ENCODE assay signal across 1 cellular context in the genomic region with DNA sequence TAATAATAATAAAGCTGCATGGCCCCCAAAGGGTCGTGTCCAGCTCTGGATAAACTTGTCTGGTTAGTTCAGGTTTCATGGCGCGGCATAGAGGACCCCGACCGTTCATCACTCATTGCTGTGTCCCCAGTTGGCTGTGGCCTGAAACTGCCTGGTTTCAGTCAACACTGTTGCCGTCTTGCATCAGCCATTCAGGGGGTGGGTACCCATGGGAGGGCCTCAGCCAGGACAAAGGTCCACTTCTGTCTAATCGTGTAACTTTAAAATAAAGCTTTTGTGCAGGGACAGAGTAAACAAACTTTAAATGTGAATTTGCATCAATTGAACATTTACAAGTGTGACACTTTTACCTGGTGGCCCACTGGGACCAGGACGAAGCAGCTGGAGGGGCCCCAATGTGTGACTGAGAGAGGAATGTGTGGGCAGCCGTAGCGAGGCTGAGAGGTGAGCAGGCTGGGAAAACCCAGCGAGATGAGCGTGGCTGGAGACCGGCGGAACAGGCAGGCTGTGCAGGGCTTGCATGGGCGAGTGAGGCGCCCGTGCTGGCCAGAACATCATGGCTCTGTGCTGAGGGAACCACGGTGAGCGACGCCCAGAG.
TF ChIP-seq lines count a peak whose summit lies in the region.

No MANE protein-coding gene starts in this region.

TF ChIP-seq in HepG2, 621 proteins besides CTCF, POLR2A, EP300 and RAD21 (continued from another document and continues in another):
- TF ChIP-seq, protein P1, sequence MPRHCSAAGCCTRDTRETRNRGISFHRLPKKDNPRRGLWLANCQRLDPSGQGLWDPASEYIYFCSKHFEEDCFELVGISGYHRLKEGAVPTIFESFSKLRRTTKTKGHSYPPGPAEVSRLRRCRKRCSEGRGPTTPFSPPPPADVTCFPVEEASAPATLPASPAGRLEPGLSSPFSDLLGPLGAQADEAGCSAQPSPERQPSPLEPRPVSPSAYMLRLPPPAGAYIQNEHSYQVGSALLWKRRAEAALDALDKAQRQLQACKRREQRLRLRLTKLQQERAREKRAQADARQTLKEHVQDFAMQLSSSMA (CRISPR knock-in tag; IDR thresholded peaks at IDR 0.05): peak; percentile 75; the same call in 1 of the 2 replicates
- TF ChIP-seq, protein P2, sequence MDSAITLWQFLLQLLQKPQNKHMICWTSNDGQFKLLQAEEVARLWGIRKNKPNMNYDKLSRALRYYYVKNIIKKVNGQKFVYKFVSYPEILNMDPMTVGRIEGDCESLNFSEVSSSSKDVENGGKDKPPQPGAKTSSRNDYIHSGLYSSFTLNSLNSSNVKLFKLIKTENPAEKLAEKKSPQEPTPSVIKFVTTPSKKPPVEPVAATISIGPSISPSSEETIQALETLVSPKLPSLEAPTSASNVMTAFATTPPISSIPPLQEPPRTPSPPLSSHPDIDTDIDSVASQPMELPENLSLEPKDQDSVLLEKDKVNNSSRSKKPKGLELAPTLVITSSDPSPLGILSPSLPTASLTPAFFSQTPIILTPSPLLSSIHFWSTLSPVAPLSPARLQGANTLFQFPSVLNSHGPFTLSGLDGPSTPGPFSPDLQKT (CRISPR knock-in tag; IDR thresholded peaks at IDR 0.05; ENCODE audit: borderline replicate concordance): no peak; the same call in 1 of the 2 replicates
- TF ChIP-seq TAF15 (IDR thresholded peaks at IDR 0.05; ENCODE audit: low read depth, low read length, poor library complexity, severe bottlenecking) (peak; percentile 85), NFE2L1 (CRISPR knock-in tag; IDR thresholded peaks at IDR 0.05; ENCODE audit: borderline replicate concordance) (0 out of 2 replicates have a peak, but pooled peaks have one; percentile 28), NCOA2 (CRISPR knock-in tag; IDR thresholded peaks at IDR 0.05) (peak; percentile 90), ZBTB1 (CRISPR knock-in tag; IDR thresholded peaks at IDR 0.05; ENCODE audit: borderline replicate concordance) (no peak), ZNF460 (CRISPR knock-in tag; IDR thresholded peaks at IDR 0.05; ENCODE audit: borderline replicate concordance) (no peak; the same call in 1 of the 2 replicates), RNF2 (conservative IDR thresholded peaks at IDR 0.05; ENCODE audit: low read depth) (peak; percentile 76; the same call in 1 of the 2 replicates), MYNN (CRISPR knock-in tag; IDR thresholded peaks at IDR 0.05; ENCODE audit: low read depth) (0 out of 2 replicates have a peak, but pooled peaks have one; percentile 58), ZBTB38 (CRISPR knock-in tag; IDR thresholded peaks at IDR 0.05) (peak; percentile 91), EZH2 (conservative IDR thresholded peaks at IDR 0.05; ENCODE audit: low read depth, low read length) (no peak), HOXA3 (CRISPR knock-in tag; IDR thresholded peaks at IDR 0.05) (peak; percentile 84), ZNF331 (CRISPR knock-in tag; IDR thresholded peaks at IDR 0.05) (peak; percentile 90), TARDBP (CRISPR knock-in tag; IDR thresholded peaks at IDR 0.05) (peak; percentile 95), ZNF83 (CRISPR knock-in tag; IDR thresholded peaks at IDR 0.05; ENCODE audit: borderline replicate concordance) (0 out of 2 replicates have a peak, but pooled peaks have one; percentile 25), SYNCRIP (IDR thresholded peaks at IDR 0.05; ENCODE audit: insufficient read depth, low read depth, low read length) (no peak), ZSCAN9 (CRISPR knock-in tag; IDR thresholded peaks at IDR 0.05; ENCODE audit: borderline replicate concordance) (peak; percentile 94), ZFP36L1 (CRISPR knock-in tag; IDR thresholded peaks at IDR 0.05) (peak; percentile 91), ZNF746 (CRISPR knock-in tag; IDR thresholded peaks at IDR 0.05) (peak; percentile 96), FOXC1 (CRISPR knock-in tag; IDR thresholded peaks at IDR 0.05; ENCODE audit: borderline replicate concordance) (peak; percentile 93), ZNF556 (CRISPR knock-in tag; IDR thresholded peaks at IDR 0.05; ENCODE audit: borderline replicate concordance) (peak; percentile 64; the same call in 1 of the 2 replicates), ZNF274 (CRISPR knock-in tag; IDR thresholded peaks at IDR 0.05) (peak; percentile 87), PPARG (CRISPR knock-in tag; conservative IDR thresholded peaks at IDR 0.05) (peak; percentile 65), ZNF264 (CRISPR knock-in tag; IDR thresholded peaks at IDR 0.05) (peak; percentile 56; the same call in 1 of the 2 replicates), ZNF674 (CRISPR knock-in tag; IDR thresholded peaks at IDR 0.05; ENCODE audit: low read depth) (0 out of 2 replicates have a peak, but pooled peaks have one; percentile 64), HHEX (CRISPR knock-in tag; IDR thresholded peaks at IDR 0.05) (no peak), ERF (CRISPR knock-in tag; IDR thresholded peaks at IDR 0.05) (peak; percentile 65)
- TF ChIP-seq, protein P3, sequence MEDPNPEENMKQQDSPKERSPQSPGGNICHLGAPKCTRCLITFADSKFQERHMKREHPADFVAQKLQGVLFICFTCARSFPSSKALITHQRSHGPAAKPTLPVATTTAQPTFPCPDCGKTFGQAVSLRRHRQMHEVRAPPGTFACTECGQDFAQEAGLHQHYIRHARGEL (CRISPR knock-in tag; IDR thresholded peaks at IDR 0.05): no peak
- TF ChIP-seq, protein P4, sequence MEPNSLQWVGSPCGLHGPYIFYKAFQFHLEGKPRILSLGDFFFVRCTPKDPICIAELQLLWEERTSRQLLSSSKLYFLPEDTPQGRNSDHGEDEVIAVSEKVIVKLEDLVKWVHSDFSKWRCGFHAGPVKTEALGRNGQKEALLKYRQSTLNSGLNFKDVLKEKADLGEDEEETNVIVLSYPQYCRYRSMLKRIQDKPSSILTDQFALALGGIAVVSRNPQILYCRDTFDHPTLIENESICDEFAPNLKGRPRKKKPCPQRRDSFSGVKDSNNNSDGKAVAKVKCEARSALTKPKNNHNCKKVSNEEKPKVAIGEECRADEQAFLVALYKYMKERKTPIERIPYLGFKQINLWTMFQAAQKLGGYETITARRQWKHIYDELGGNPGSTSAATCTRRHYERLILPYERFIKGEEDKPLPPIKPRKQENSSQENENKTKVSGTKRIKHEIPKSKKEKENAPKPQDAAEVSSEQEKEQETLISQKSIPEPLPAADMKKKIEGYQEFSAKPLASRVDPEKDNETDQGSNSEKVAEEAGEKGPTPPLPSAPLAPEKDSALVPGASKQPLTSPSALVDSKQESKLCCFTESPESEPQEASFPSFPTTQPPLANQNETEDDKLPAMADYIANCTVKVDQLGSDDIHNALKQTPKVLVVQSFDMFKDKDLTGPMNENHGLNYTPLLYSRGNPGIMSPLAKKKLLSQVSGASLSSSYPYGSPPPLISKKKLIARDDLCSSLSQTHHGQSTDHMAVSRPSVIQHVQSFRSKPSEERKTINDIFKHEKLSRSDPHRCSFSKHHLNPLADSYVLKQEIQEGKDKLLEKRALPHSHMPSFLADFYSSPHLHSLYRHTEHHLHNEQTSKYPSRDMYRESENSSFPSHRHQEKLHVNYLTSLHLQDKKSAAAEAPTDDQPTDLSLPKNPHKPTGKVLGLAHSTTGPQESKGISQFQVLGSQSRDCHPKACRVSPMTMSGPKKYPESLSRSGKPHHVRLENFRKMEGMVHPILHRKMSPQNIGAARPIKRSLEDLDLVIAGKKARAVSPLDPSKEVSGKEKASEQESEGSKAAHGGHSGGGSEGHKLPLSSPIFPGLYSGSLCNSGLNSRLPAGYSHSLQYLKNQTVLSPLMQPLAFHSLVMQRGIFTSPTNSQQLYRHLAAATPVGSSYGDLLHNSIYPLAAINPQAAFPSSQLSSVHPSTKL (CRISPR knock-in tag; IDR thresholded peaks at IDR 0.05): peak; percentile 82
- TF ChIP-seq, protein P5, sequence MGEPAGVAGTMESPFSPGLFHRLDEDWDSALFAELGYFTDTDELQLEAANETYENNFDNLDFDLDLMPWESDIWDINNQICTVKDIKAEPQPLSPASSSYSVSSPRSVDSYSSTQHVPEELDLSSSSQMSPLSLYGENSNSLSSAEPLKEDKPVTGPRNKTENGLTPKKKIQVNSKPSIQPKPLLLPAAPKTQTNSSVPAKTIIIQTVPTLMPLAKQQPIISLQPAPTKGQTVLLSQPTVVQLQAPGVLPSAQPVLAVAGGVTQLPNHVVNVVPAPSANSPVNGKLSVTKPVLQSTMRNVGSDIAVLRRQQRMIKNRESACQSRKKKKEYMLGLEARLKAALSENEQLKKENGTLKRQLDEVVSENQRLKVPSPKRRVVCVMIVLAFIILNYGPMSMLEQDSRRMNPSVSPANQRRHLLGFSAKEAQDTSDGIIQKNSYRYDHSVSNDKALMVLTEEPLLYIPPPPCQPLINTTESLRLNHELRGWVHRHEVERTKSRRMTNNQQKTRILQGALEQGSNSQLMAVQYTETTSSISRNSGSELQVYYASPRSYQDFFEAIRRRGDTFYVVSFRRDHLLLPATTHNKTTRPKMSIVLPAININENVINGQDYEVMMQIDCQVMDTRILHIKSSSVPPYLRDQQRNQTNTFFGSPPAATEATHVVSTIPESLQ (CRISPR knock-in tag; conservative IDR thresholded peaks at IDR 0.05): 0 out of 2 replicates have a peak, but pooled peaks have one; percentile 22
- TF ChIP-seq, protein P6, sequence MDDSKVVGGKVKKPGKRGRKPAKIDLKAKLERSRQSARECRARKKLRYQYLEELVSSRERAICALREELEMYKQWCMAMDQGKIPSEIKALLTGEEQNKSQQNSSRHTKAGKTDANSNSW (CRISPR knock-in tag; IDR thresholded peaks at IDR 0.05; ENCODE audit: borderline replicate concordance): no peak
- TF ChIP-seq, protein P7, sequence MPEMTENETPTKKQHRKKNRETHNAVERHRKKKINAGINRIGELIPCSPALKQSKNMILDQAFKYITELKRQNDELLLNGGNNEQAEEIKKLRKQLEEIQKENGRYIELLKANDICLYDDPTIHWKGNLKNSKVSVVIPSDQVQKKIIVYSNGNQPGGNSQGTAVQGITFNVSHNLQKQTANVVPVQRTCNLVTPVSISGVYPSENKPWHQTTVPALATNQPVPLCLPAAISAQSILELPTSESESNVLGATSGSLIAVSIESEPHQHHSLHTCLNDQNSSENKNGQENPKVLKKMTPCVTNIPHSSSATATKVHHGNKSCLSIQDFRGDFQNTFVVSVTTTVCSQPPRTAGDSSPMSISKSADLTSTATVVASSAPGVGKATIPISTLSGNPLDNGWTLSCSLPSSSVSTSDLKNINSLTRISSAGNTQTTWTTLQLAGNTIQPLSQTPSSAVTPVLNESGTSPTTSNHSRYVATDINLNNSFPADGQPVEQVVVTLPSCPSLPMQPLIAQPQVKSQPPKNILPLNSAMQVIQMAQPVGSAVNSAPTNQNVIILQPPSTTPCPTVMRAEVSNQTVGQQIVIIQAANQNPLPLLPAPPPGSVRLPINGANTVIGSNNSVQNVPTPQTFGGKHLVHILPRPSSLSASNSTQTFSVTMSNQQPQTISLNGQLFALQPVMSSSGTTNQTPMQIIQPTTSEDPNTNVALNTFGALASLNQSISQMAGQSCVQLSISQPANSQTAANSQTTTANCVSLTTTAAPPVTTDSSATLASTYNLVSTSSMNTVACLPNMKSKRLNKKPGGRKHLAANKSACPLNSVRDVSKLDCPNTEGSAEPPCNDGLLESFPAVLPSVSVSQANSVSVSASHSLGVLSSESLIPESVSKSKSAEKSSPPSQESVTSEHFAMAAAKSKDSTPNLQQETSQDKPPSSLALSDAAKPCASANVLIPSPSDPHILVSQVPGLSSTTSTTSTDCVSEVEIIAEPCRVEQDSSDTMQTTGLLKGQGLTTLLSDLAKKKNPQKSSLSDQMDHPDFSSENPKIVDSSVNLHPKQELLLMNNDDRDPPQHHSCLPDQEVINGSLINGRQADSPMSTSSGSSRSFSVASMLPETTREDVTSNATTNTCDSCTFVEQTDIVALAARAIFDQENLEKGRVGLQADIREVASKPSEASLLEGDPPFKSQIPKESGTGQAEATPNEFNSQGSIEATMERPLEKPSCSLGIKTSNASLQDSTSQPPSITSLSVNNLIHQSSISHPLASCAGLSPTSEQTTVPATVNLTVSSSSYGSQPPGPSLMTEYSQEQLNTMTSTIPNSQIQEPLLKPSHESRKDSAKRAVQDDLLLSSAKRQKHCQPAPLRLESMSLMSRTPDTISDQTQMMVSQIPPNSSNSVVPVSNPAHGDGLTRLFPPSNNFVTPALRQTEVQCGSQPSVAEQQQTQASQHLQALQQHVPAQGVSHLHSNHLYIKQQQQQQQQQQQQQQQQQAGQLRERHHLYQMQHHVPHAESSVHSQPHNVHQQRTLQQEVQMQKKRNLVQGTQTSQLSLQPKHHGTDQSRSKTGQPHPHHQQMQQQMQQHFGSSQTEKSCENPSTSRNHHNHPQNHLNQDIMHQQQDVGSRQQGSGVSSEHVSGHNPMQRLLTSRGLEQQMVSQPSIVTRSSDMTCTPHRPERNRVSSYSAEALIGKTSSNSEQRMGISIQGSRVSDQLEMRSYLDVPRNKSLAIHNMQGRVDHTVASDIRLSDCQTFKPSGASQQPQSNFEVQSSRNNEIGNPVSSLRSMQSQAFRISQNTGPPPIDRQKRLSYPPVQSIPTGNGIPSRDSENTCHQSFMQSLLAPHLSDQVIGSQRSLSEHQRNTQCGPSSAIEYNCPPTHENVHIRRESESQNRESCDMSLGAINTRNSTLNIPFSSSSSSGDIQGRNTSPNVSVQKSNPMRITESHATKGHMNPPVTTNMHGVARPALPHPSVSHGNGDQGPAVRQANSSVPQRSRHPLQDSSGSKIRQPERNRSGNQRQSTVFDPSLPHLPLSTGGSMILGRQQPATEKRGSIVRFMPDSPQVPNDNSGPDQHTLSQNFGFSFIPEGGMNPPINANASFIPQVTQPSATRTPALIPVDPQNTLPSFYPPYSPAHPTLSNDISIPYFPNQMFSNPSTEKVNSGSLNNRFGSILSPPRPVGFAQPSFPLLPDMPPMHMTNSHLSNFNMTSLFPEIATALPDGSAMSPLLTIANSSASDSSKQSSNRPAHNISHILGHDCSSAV (CRISPR knock-in tag; IDR thresholded peaks at IDR 0.05; ENCODE audit: borderline replicate concordance): 0 out of 2 replicates have a peak, but pooled peaks have one; percentile 47
- TF ChIP-seq, protein P8, sequence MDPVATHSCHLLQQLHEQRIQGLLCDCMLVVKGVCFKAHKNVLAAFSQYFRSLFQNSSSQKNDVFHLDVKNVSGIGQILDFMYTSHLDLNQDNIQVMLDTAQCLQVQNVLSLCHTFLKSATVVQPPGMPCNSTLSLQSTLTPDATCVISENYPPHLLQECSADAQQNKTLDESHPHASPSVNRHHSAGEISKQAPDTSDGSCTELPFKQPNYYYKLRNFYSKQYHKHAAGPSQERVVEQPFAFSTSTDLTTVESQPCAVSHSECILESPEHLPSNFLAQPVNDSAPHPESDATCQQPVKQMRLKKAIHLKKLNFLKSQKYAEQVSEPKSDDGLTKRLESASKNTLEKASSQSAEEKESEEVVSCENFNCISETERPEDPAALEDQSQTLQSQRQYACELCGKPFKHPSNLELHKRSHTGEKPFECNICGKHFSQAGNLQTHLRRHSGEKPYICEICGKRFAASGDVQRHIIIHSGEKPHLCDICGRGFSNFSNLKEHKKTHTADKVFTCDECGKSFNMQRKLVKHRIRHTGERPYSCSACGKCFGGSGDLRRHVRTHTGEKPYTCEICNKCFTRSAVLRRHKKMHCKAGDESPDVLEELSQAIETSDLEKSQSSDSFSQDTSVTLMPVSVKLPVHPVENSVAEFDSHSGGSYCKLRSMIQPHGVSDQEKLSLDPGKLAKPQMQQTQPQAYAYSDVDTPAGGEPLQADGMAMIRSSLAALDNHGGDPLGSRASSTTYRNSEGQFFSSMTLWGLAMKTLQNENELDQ (CRISPR knock-in tag; IDR thresholded peaks at IDR 0.05; ENCODE audit: borderline replicate concordance): no peak
